1 cellular context compared by ENCODE assay signal in genomic region chr7:24750441-24751055, GRCh38.
TF ChIP-seq lines count a peak whose summit lies in the region.

No MANE protein-coding gene starts in this region.

TF ChIP-seq in K562, 482 proteins besides CTCF, POLR2A, EP300 and RAD21 (continued from another document):
- TF ChIP-seq C11orf30 (IDR thresholded peaks at IDR 0.05; ENCODE audit: low read depth) (peak; percentile 43; the same call in 1 of the 2 replicates), ZNF316 (IDR thresholded peaks at IDR 0.05) (0 out of 2 replicates have a peak, but pooled peaks have one; percentile 16), ZNF512 (tag; IDR thresholded peaks at IDR 0.05) (0 out of 2 replicates have a peak, but pooled peaks have one; percentile 31), TCF3 (CRISPR knock-in tag; IDR thresholded peaks at IDR 0.05) (no peak), ATF1 (CRISPR knock-in tag; IDR thresholded peaks at IDR 0.05) (no peak), ATF1 (tag; IDR thresholded peaks at IDR 0.05) (no peak), TRIM28 (IDR thresholded peaks at IDR 0.05) (peak; percentile 23; the same call in 1 of the 2 replicates), IRF9 (tag; IDR thresholded peaks at IDR 0.05) (no peak), POLR2AphosphoS5 (IDR thresholded peaks at IDR 0.05; ENCODE audit: control insufficient read depth, insufficient read depth, low read depth, low read length) (no peak), PTRF (tag; IDR thresholded peaks at IDR 0.05) (no peak), EGR1 (conservative IDR thresholded peaks at IDR 0.05) (0 out of 2 replicates have a peak, but pooled peaks have one; percentile 12), THRAP3 (IDR thresholded peaks at IDR 0.05; ENCODE audit: borderline replicate concordance) (no peak), ATF3 (IDR thresholded peaks at IDR 0.05) (peak; percentile 46), ATF3 (CRISPR knock-in tag; conservative IDR thresholded peaks at IDR 0.05) (no peak), PHB2 (IDR thresholded peaks at IDR 0.05; ENCODE audit: low read depth) (no peak), SIRT6 (IDR thresholded peaks at IDR 0.05; ENCODE audit: low read depth, low read length) (no peak), NR2C2 (CRISPR knock-in tag; IDR thresholded peaks at IDR 0.05) (no peak), NR2C2 (tag; IDR thresholded peaks at IDR 0.05) (no peak), JUND (IDR thresholded peaks at IDR 0.05; ENCODE audit: borderline replicate concordance, low read depth, low read length) (no peak), JUND (tag; IDR thresholded peaks at IDR 0.05; ENCODE audit: borderline replicate concordance, low read depth, low read length) (no peak), PCBP1 (IDR thresholded peaks at IDR 0.05; ENCODE audit: low read depth, low read length, poor library complexity, severe bottlenecking) (no peak), RBM25 (IDR thresholded peaks at IDR 0.05; ENCODE audit: low read depth, low read length, severe bottlenecking) (no peak), MAFG (tag; conservative IDR thresholded peaks at IDR 0.05) (peak; percentile 36; the same call in 1 of the 2 replicates), NR3C1 (CRISPR knock-in tag; IDR thresholded peaks at IDR 0.05) (no peak), DPF2 (IDR thresholded peaks at IDR 0.05) (peak; percentile 24; the same call in 1 of the 2 replicates)
